8 cellular contexts compared by ENCODE assay signal in the genomic region with DNA sequence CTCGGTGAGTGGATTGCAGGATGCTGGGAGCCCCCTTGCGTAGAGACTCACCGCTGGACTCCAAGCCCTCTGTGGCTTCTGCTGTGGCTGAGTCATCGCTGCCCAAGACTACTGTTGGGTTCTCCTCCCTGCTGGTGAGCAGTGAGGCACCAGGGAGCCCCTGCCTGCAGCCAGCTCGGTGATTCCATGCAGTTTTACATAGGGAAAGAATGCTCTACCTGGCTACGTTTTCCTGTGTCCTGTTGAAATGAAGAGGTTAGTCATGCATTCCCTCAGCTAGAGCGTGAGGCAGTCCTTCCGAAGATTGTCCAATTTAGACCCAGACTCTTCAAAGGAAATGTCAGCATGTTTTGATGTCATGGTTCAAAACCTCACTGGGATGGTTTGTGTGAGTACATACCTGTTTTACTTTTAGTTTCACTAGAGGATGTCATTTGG. TPM values are rescaled to one million over a fixed set of nuclear protein-coding genes. Genes with fewer than 3 reads are reported as not detected.
DNase-seq lines count a peak whose midpoint lies in the region; ATAC-seq and TF ChIP-seq lines count a peak whose summit lies in the region.

No MANE protein-coding gene starts in this region.

- H3K4me1 ChIP-seq in neuronal stem cell (ENCODE audit: control insufficient read depth in 2 of 2, insufficient read depth in 1 of 2, low read depth in 1 of 2, low read length in 2 of 2): peaks cover 0 to 2% of the 10 kb centered on the region in 2 donors

- H3K36me3 Mint-ChIP-seq in activated CD4-positive, alpha-beta memory T cell treated with anti-CD3 and anti-CD28 coated beads, Interleukin-2, amount 10 ng/mL, durations not matched to agents 7 days and 5 days (ENCODE audit: low read depth): peaks cover 15% of the 10 kb centered on the region

- H3K4me3 ChIP-seq in neuronal stem cell (ENCODE audit: low read length in 2 of 2): no peak overlapping the region

- no peaks in the 10 kb centered on the region for H3K36me3 ChIP-seq in neuronal stem cell (replicated peaks in 1 of 2; ENCODE audit: control insufficient read depth in 2 of 2, insufficient read depth in 2 of 2, low read length in 2 of 2)

- peak overlapping the region; percentile 94 for H3K27ac Mint-ChIP-seq in activated CD4-positive, alpha-beta memory T cell treated with anti-CD3 and anti-CD28 coated beads, Interleukin-2, amount 10 ng/mL, durations not matched to agents 7 days and 5 days

- no peak overlapping the region for H2AFZ ChIP-seq in neuronal stem cell (ENCODE audit: low read length)

- H2BK12ac ChIP-seq in neuronal stem cell (ENCODE audit: low read length): no peak overlapping the region

- H3K18ac ChIP-seq in neuronal stem cell (ENCODE audit: low read length): no peak overlapping the region

- H2BK5ac ChIP-seq in neuronal stem cell (ENCODE audit: low read length): no peak overlapping the region

- peaks cover 0 to 4% of the 10 kb centered on the region in 2 donors for H3K9me3 ChIP-seq in neuronal stem cell (replicated peaks in 1 of 2; ENCODE audit: control insufficient read depth in 2 of 2, insufficient read depth in 1 of 2, low read depth in 1 of 2, low read length in 2 of 2)

- peak; percentile 69 for DNase-seq in activated CD4-positive, alpha-beta memory T cell treated with anti-CD3 and anti-CD28 coated beads, Interleukin-2, amount 10 ng/mL, durations not matched to agents 7 days and 5 days
- DNase-seq in kidney glomerular epithelial cell (lab: John Stamatoyannopoulos, UW) (peak; percentile 33), UCSD-AML1 (lab: John Stamatoyannopoulos, UW; ENCODE audit: unreplicated experiment) (no peak), neuronal stem cell (ENCODE audit: low spot score) (no peak), LoVo (ENCODE audit: low spot score) (no peak)

- WGBS in neuronal stem cell (ENCODE audit: extremely low coverage in 2 of 2, insufficient read length in 2 of 2, insufficient replicate concordance in 1 of 2), 2 donors: no CpG with 5 or more reads among the region's 8 CpGs

- TF ChIP-seq CTCF in GM12873 (IDR thresholded peaks at IDR 0.05; ENCODE audit: insufficient read depth, low read depth, low read length, missing control alignments): peak; percentile 15

- no peak overlapping the region for H3K14ac ChIP-seq in neuronal stem cell (ENCODE audit: low read length)

- H3K4ac ChIP-seq in neuronal stem cell (ENCODE audit: low read length): no peak overlapping the region

- no peak overlapping the region for H3K23ac ChIP-seq in neuronal stem cell (ENCODE audit: low read depth, low read length, poor library complexity)

- POLR2A ChIA-PET in activated CD4-positive, alpha-beta memory T cell treated with anti-CD3 and anti-CD28 coated beads, Interleukin-2, amount 10 ng/mL, durations not matched to agents 7 days and 5 days (lab: Charles Lee): no interaction called here

- H3K9me3 Mint-ChIP-seq in activated CD4-positive, alpha-beta memory T cell treated with anti-CD3 and anti-CD28 coated beads, Interleukin-2, amount 10 ng/mL, durations not matched to agents 7 days and 5 days: no peaks in the 10 kb centered on the region

- no peak overlapping the region for H2BK120ac ChIP-seq in neuronal stem cell (ENCODE audit: low read depth, low read length)

- no peak overlapping the region for H4K91ac ChIP-seq in neuronal stem cell (ENCODE audit: low read depth, low read length, poor library complexity)

- no peak overlapping the region for H4K8ac ChIP-seq in neuronal stem cell (ENCODE audit: low read depth, low read length)

- H2BK15ac ChIP-seq in neuronal stem cell (ENCODE audit: low read length): no peak overlapping the region

- H3K4me3 Mint-ChIP-seq in activated CD4-positive, alpha-beta memory T cell treated with anti-CD3 and anti-CD28 coated beads, Interleukin-2, amount 10 ng/mL, durations not matched to agents 7 days and 5 days: peak overlapping the region; percentile 63

- ATAC-seq in HG03280 (IDR thresholded peaks at IDR 0.05; ENCODE audit: unreplicated experiment) (peak; percentile 55), HG02610 (IDR thresholded peaks at IDR 0.05; ENCODE audit: unreplicated experiment) (no peak)

- H2AK5ac ChIP-seq in neuronal stem cell (ENCODE audit: low read depth, low read length): no peak overlapping the region

- CTCF ChIA-PET in activated CD4-positive, alpha-beta memory T cell treated with anti-CD3 and anti-CD28 coated beads, Interleukin-2, amount 10 ng/mL, durations not matched to agents 7 days and 5 days (lab: Charles Lee): no interaction called here

- H3K4me1 Mint-ChIP-seq in activated CD4-positive, alpha-beta memory T cell treated with anti-CD3 and anti-CD28 coated beads, Interleukin-2, amount 10 ng/mL, durations not matched to agents 7 days and 5 days: peaks cover 63% of the 10 kb centered on the region

- no peaks in the 10 kb centered on the region for H3K27me3 ChIP-seq in neuronal stem cell (ENCODE audit: control insufficient read depth in 3 of 3, insufficient read depth in 3 of 3, low read depth in 1 of 3, low read length in 3 of 3)

- no peak overlapping the region for H3K4me2 ChIP-seq in neuronal stem cell (ENCODE audit: insufficient read depth, low read length, poor library complexity, severe bottlenecking)

- H3K27me3 Mint-ChIP-seq in activated CD4-positive, alpha-beta memory T cell treated with anti-CD3 and anti-CD28 coated beads, Interleukin-2, amount 10 ng/mL, durations not matched to agents 7 days and 5 days: no peaks in the 10 kb centered on the region

- no peak overlapping the region for H3K9ac ChIP-seq in neuronal stem cell (ENCODE audit: low read depth, low read length, poor library complexity)

- no peak overlapping the region for H3K27ac ChIP-seq in neuronal stem cell (replicated peaks; ENCODE audit: low read length)

- H3K79me1 ChIP-seq in neuronal stem cell (ENCODE audit: low read depth, low read length): no peaks in the 10 kb centered on the region

RNA-seq across cellular contexts. Expression of a gene that starts 28.2 kb away (rescaled TPM):
- 10 to 100 TPM; 37.4 to 38.9 TPM for total RNA-seq in activated CD4-positive, alpha-beta memory T cell treated with anti-CD3 and anti-CD28 coated beads, Interleukin-2, amount 10 ng/mL, durations not matched to agents 7 days and 5 days
- polyA plus RNA-seq in neuronal stem cell (2013, experiment 1 of 2): 16.4 TPM
- polyA plus RNA-seq in neuronal stem cell (2013, experiment 2 of 2): 16.2 TPM

Comparison
In these comparisons a context has a peak if more than half of its experiments do, and no peak if none do; other contexts are left out.
1. DNase-seq: peak in activated CD4-positive, alpha-beta memory T cell treated with anti-CD3 and anti-CD28 coated beads, Interleukin-2, amount 10 ng/mL, durations not matched to agents 7 days and 5 days (single experiment) and kidney glomerular epithelial cell (single experiment); none in UCSD-AML1 (single experiment), neuronal stem cell (single experiment) and LoVo (single experiment).